ENCODE assay signal across 1 cellular context in genomic region chr2:99489758-99490087, GRCh38.
TF ChIP-seq lines count a peak whose summit lies in the region.

REV1 (minus strand) TSS chr2:99490017; CDS start chr2:99464975, 25,042 bp downstream.

TF ChIP-seq in K562, 482 proteins besides CTCF, POLR2A, EP300 and RAD21 (continued from another document and continues in another):
- TF ChIP-seq ZBTB40 (IDR thresholded peaks at IDR 0.05) = no peak
- no peak for TF ChIP-seq ZBTB40 (CRISPR knock-in tag; IDR thresholded peaks at IDR 0.05)
- no peak for TF ChIP-seq FOXA3 (CRISPR knock-in tag; conservative IDR thresholded peaks at IDR 0.05 in 1 of 2, IDR thresholded peaks at IDR 0.05 in 1 of 2)
- TF ChIP-seq FOS (IDR thresholded peaks at IDR 0.05; ENCODE audit: extremely low read depth, insufficient read length) = no peak
- no peak for TF ChIP-seq MAZ (CRISPR knock-in tag; conservative IDR thresholded peaks at IDR 0.05 in 1 of 2, IDR thresholded peaks at IDR 0.05 in 1 of 2)
- no peak for TF ChIP-seq SNAPC5 (CRISPR knock-in tag; IDR thresholded peaks at IDR 0.05)
- TF ChIP-seq BHLHE40 (IDR thresholded peaks at IDR 0.05; ENCODE audit: low read length) = no peak
- no peak for TF ChIP-seq MAX (CRISPR knock-in tag; IDR thresholded peaks at IDR 0.05)
- 0 out of 4 replicates have a peak, but pooled peaks of 1 of the 2 experiments have one; percentile 22 for TF ChIP-seq ZMIZ1 (IDR thresholded peaks at IDR 0.05; ENCODE audit: low read depth in 2 of 2, low read length in 2 of 2)
- no peak for TF ChIP-seq CBX2 (IDR thresholded peaks at IDR 0.05; ENCODE audit: insufficient read depth, low read length, poor library complexity, severe bottlenecking)
- no peak for TF ChIP-seq NFYB (IDR thresholded peaks at IDR 0.05; ENCODE audit: extremely low read depth, insufficient read length)
- no peak for TF ChIP-seq ZC3H11A (IDR thresholded peaks at IDR 0.05; ENCODE audit: low read depth, low read length)
- TF ChIP-seq ZNF121 (CRISPR knock-in tag; conservative IDR thresholded peaks at IDR 0.05) = no peak
- no peak for TF ChIP-seq MTA3 (IDR thresholded peaks at IDR 0.05; ENCODE audit: borderline replicate concordance)
- TF ChIP-seq NBN (IDR thresholded peaks at IDR 0.05; ENCODE audit: low read depth) = no peak
- no peak for TF ChIP-seq DDX20 (tag; IDR thresholded peaks at IDR 0.05; ENCODE audit: low read depth)
- no peak for TF ChIP-seq SP2 (IDR thresholded peaks at IDR 0.05; ENCODE audit: extremely low read depth, low read depth, low read length, poor library complexity, severe bottlenecking)
- TF ChIP-seq GATAD2A (IDR thresholded peaks at IDR 0.05) = no peak
- no peak for TF ChIP-seq ZNF197 (CRISPR knock-in tag; IDR thresholded peaks at IDR 0.05; ENCODE audit: low read depth)
- no peak for TF ChIP-seq NKRF (IDR thresholded peaks at IDR 0.05; ENCODE audit: borderline replicate concordance)
- no peak for TF ChIP-seq BRD9 (IDR thresholded peaks at IDR 0.05; ENCODE audit: low read depth, partially characterized antibody)
- 0 out of 4 replicates have a peak, but pooled peaks of 1 of the 2 experiments have one; percentile 11 for TF ChIP-seq NONO (IDR thresholded peaks at IDR 0.05; ENCODE audit: low read depth in 2 of 2, low read length in 1 of 2)
- TF ChIP-seq NFRKB (IDR thresholded peaks at IDR 0.05; ENCODE audit: low read depth) = no peak
- TF ChIP-seq SMARCE1 (IDR thresholded peaks at IDR 0.05) = no peak
- no peak for TF ChIP-seq ZNF740 (CRISPR knock-in tag; IDR thresholded peaks at IDR 0.05)
- TF ChIP-seq ZNF740 (tag; IDR thresholded peaks at IDR 0.05) = peak in 1 of 2 experiments; percentile 49; a peak in 1 of 4 replicates
- TF ChIP-seq HDAC2 (IDR thresholded peaks at IDR 0.05) = no peak
- TF ChIP-seq SMARCB1 (IDR thresholded peaks at IDR 0.05; ENCODE audit: insufficient read length, low read depth) = no peak
- 0 out of 2 replicates have a peak, but pooled peaks have one; percentile 49 for TF ChIP-seq ZNF584 (CRISPR knock-in tag; IDR thresholded peaks at IDR 0.05; ENCODE audit: low read depth)
- no peak for TF ChIP-seq NRF1 (conservative IDR thresholded peaks at IDR 0.05 in 1 of 2, IDR thresholded peaks at IDR 0.05 in 1 of 2)
- 0 out of 2 replicates have a peak, but pooled peaks have one; percentile 59 for TF ChIP-seq ZNF766 (CRISPR knock-in tag; conservative IDR thresholded peaks at IDR 0.05)
- TF ChIP-seq FOXM1 (IDR thresholded peaks at IDR 0.05; ENCODE audit: low read depth) = no peak
- no peak for TF ChIP-seq FOXM1 (CRISPR knock-in tag; IDR thresholded peaks at IDR 0.05; ENCODE audit: low read depth)
- no peak for TF ChIP-seq TCF7 (IDR thresholded peaks at IDR 0.05; ENCODE audit: borderline replicate concordance)
- no peak for TF ChIP-seq SRF (CRISPR knock-in tag; IDR thresholded peaks at IDR 0.05)
- no peak for TF ChIP-seq RBM22 (IDR thresholded peaks at IDR 0.05; ENCODE audit: low read depth, low read length, poor library complexity, severe bottlenecking)
- TF ChIP-seq FOXP1 (CRISPR knock-in tag; IDR thresholded peaks at IDR 0.05) = 0 out of 2 replicates have a peak, but pooled peaks have one; percentile 9
- TF ChIP-seq ZNF316 (IDR thresholded peaks at IDR 0.05) = no peak
- no peak for TF ChIP-seq ARID1B (IDR thresholded peaks at IDR 0.05)
- TF ChIP-seq CEBPZ (IDR thresholded peaks at IDR 0.05; ENCODE audit: borderline replicate concordance, low read depth, low read length) = no peak
- no peak for TF ChIP-seq DPF2 (IDR thresholded peaks at IDR 0.05)
- no peak for TF ChIP-seq STAT6 (CRISPR knock-in tag; IDR thresholded peaks at IDR 0.05)
